In genomic region chr19:32346901-32347300, GRCh38 we compare ENCODE assay signal across 1 cellular context.
TF ChIP-seq lines count a peak whose summit lies in the region.

No MANE protein-coding gene starts in this region.

TF ChIP-seq in GM23338, 12 proteins besides CTCF, POLR2A, EP300 and RAD21 (continued from another document):
- TF ChIP-seq, protein P1, sequence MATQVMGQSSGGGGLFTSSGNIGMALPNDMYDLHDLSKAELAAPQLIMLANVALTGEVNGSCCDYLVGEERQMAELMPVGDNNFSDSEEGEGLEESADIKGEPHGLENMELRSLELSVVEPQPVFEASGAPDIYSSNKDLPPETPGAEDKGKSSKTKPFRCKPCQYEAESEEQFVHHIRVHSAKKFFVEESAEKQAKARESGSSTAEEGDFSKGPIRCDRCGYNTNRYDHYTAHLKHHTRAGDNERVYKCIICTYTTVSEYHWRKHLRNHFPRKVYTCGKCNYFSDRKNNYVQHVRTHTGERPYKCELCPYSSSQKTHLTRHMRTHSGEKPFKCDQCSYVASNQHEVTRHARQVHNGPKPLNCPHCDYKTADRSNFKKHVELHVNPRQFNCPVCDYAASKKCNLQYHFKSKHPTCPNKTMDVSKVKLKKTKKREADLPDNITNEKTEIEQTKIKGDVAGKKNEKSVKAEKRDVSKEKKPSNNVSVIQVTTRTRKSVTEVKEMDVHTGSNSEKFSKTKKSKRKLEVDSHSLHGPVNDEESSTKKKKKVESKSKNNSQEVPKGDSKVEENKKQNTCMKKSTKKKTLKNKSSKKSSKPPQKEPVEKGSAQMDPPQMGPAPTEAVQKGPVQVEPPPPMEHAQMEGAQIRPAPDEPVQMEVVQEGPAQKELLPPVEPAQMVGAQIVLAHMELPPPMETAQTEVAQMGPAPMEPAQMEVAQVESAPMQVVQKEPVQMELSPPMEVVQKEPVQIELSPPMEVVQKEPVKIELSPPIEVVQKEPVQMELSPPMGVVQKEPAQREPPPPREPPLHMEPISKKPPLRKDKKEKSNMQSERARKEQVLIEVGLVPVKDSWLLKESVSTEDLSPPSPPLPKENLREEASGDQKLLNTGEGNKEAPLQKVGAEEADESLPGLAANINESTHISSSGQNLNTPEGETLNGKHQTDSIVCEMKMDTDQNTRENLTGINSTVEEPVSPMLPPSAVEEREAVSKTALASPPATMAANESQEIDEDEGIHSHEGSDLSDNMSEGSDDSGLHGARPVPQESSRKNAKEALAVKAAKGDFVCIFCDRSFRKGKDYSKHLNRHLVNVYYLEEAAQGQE (IDR thresholded peaks at IDR 0.05; ENCODE audit: unreplicated experiment): no peak
- TF ChIP-seq JUNB (IDR thresholded peaks at IDR 0.05; ENCODE audit: unreplicated experiment): no peak
